ENCODE assay signal across 2 cellular contexts in the genomic region with DNA sequence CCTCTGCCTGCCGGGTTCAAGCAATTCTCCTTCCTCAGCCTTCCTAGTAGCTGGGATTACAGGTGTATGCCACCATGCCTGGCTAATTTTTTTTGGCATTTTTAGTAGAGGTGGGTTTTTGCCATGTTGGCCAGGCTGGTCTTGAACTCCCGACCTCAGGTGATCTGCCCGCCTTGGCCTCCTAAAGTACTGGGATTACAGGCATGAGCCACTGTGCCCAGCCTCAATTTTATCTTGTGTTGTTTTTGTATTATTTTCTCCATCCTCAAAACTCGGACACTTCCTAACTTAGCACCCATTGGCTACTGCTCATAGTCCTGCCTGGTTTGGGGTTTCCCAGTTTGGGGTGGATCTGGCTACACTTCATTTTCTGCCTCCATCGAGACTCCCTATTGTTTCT. TPM values are rescaled to one million over a fixed set of nuclear protein-coding genes. Genes with fewer than 3 reads are reported as not detected.
"Had no signal": no experiment of that assay in that cellular context is flagged by ENCODE, and none has a peak within 500 bp of the region (broad histone marks: within the 10 kb centered on the region; RNA-seq: fewer than 3 reads in every experiment).

No MANE protein-coding gene starts in this region.

RNA-seq across cellular contexts. Expression of gene NYNRIN, which starts 11.2 kb away (rescaled TPM):
- polyA plus RNA-seq: IgD-negative memory B cell had no signal

RNA-seq across cellular contexts. Expression of gene RIPK3, which starts 47.8 kb away (rescaled TPM):
- total RNA-seq: IMR-90 had no signal
